1 cellular context compared by ENCODE assay signal in genomic region chr1:12604986-12605385, GRCh38.
TF ChIP-seq lines count a peak whose summit lies in the region.

No MANE protein-coding gene starts in this region.

TF ChIP-seq in K562, 482 proteins besides CTCF, POLR2A, EP300 and RAD21:
- TF ChIP-seq ZBTB17 (CRISPR knock-in tag; IDR thresholded peaks at IDR 0.05) (no peak), MBD1 (CRISPR knock-in tag; IDR thresholded peaks at IDR 0.05) (no peak), DMBX1 (CRISPR knock-in tag; IDR thresholded peaks at IDR 0.05; ENCODE audit: borderline replicate concordance) (0 out of 2 replicates have a peak, but pooled peaks have one; percentile 2), HDAC8 (tag; IDR thresholded peaks at IDR 0.05) (0 out of 2 replicates have a peak, but pooled peaks have one; percentile 9), PREB (CRISPR knock-in tag; IDR thresholded peaks at IDR 0.05) (no peak), ZNF766 (CRISPR knock-in tag; conservative IDR thresholded peaks at IDR 0.05) (no peak), ZNF398 (CRISPR knock-in tag; IDR thresholded peaks at IDR 0.05) (0 out of 2 replicates have a peak, but pooled peaks have one; percentile 28), ZFP1 (CRISPR knock-in tag; IDR thresholded peaks at IDR 0.05) (no peak), HDAC2 (IDR thresholded peaks at IDR 0.05) (no peak), SIX5 (IDR thresholded peaks at IDR 0.05; ENCODE audit: borderline replicate concordance in 1 of 2, insufficient read depth in 1 of 2, low read depth in 1 of 2, low read length in 2 of 2) (no peak), LARP7 (IDR thresholded peaks at IDR 0.05) (0 out of 2 replicates have a peak, but pooled peaks have one; percentile 4), SLC30A9 (CRISPR knock-in tag; IDR thresholded peaks at IDR 0.05) (no peak), ZBTB2 (IDR thresholded peaks at IDR 0.05) (no peak), HNRNPK (IDR thresholded peaks at IDR 0.05; ENCODE audit: low read depth, low read length, poor library complexity, severe bottlenecking) (no peak)
TF ChIP-seq in K562: peak in this region for 4.
